In genomic region chr3:85162905-85163304, GRCh38 we compare ENCODE assay signal across 3 cellular contexts.
TF ChIP-seq lines count a peak whose summit lies in the region.

No MANE protein-coding gene starts in this region.

TF ChIP-seq in A549, 52 proteins besides CTCF, POLR2A, EP300 and RAD21:
- TF ChIP-seq PHF8 (IDR thresholded peaks at IDR 0.05; ENCODE audit: borderline replicate concordance, low read depth) (no peak), MAFK (IDR thresholded peaks at IDR 0.05; ENCODE audit: partially characterized antibody) (peak; percentile 98), ESRRA (IDR thresholded peaks at IDR 0.05; ENCODE audit: borderline replicate concordance, low read length) (no peak)
- TF ChIP-seq, protein P1, sequence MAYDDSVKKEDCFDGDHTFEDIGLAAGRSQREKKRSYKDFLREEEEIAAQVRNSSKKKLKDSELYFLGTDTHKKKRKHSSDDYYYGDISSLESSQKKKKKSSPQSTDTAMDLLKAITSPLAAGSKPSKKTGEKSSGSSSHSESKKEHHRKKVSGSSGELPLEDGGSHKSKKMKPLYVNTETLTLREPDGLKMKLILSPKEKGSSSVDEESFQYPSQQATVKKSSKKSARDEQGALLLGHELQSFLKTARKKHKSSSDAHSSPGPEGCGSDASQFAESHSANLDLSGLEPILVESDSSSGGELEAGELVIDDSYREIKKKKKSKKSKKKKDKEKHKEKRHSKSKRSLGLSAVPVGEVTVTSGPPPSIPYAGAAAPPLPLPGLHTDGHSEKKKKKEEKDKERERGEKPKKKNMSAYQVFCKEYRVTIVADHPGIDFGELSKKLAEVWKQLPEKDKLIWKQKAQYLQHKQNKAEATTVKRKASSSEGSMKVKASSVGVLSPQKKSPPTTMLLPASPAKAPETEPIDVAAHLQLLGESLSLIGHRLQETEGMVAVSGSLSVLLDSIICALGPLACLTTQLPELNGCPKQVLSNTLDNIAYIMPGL (CRISPR knock-in tag; IDR thresholded peaks at IDR 0.05; ENCODE audit: borderline replicate concordance): no peak

TF ChIP-seq in IMR-90, 13 proteins besides CTCF, POLR2A, EP300 and RAD21:
- TF ChIP-seq SMC3 (IDR thresholded peaks at IDR 0.05; ENCODE audit: low read depth, low read length): no peak
- TF ChIP-seq MAFK (IDR thresholded peaks at IDR 0.05; ENCODE audit: low read depth, low read length): peak; percentile 100

TF ChIP-seq in H1, 55 proteins besides CTCF, POLR2A, EP300 and RAD21:
- TF ChIP-seq MAFK (IDR thresholded peaks at IDR 0.05; ENCODE audit: low read depth, low read length): peak; percentile 97
- peak; percentile 14; the same call in 1 of the 2 replicates for TF ChIP-seq BACH1 (IDR thresholded peaks at IDR 0.05; ENCODE audit: low read length)
- no peak for TF ChIP-seq E2F6 (IDR thresholded peaks at IDR 0.05)
